19 cellular contexts compared by ENCODE assay signal in genomic region chr13:54373211-54373610, GRCh38.
DNase-seq lines count a peak whose midpoint lies in the region; ATAC-seq lines count a peak whose summit lies in the region.
"Had no signal": no experiment of that assay in that cellular context is flagged by ENCODE, and none has a peak within 500 bp of the region (broad histone marks: within the 10 kb centered on the region; RNA-seq: fewer than 3 reads in every experiment).

No MANE protein-coding gene starts in this region.

- in situ Hi-C loops in HAP-1 (cut with MboI; ENCODE audit: low sequenced_read_pairs) = no loop called here

- H3K36me3 ChIP-seq in HAP-1 (replicated peaks) = no peaks in the 10 kb centered on the region
- H3K36me3 ChIP-seq: ascending aorta, prostate gland had no signal

- no peak for ATAC-seq in HG02870 (IDR thresholded peaks at IDR 0.05; ENCODE audit: unreplicated experiment)
- ATAC-seq: activated naive CD4-positive, alpha-beta T cell treated with anti-CD3 and anti-CD28 coated beads, Interleukin-2, amount 50 U/mL, for 72 hours had no signal

- peak; percentile 18 to 45 for DNase-seq in HAP-1 (ENCODE audit: low spot score in 2 of 2)
- DNase-seq in NCI-H2081 (lab: John Stamatoyannopoulos, UW) = peak; percentile 60 to 69
- DNase-seq in NCI-H748 treated with DMSO at 0.1 percent for 48 hours (lab: John Stamatoyannopoulos, UW) = peak; percentile 76
- DNase-seq in medulla oblongata (ENCODE audit: extremely low spot score) = peak; percentile 8
- DNase-seq in MV-4-11 (lab: John Stamatoyannopoulos, UW) = no peak
- no peak for DNase-seq in activated T-cell treated with anti-CD3 and anti-CD28 coated beads, Interleukin-2, amount 50 U/mL, for 1 hour
- DNase-seq in HT-29 (ENCODE audit: low spot score) = no peak
- DNase-seq: activated CD4-positive, alpha-beta T cell treated with anti-CD3 and anti-CD28 coated beads, Interleukin-2, amount 50 U/mL, for 1 hour; CD4-positive, CD25-positive, alpha-beta regulatory T cell; foreskin fibroblast; GDM1; Kasumi-1; NCI-H2227 treated with DMSO at 0.1 percent for 48 hours; T-helper 2 cell had no signal

- H3K9me3 ChIP-seq in HAP-1 = no peaks in the 10 kb centered on the region; the same call in 1 of the 2 replicates
- H3K9me3 ChIP-seq: ascending aorta, prostate gland had no signal

- H3K4me1 ChIP-seq in HAP-1 = peaks cover 8% of the 10 kb centered on the region
- H3K4me1 ChIP-seq: ascending aorta, prostate gland had no signal

- H3K27me3 ChIP-seq in HAP-1 (ENCODE audit: low read depth) = no peaks in the 10 kb centered on the region
- H3K27me3 ChIP-seq: ascending aorta, hepatocyte had no signal

- no peak overlapping the region for H3K4me3 ChIP-seq in HAP-1
- H3K4me3 ChIP-seq: ascending aorta, hepatocyte, prostate gland had no signal

Comparison
In these comparisons a context has a peak if more than half of its experiments do, and no peak if none do; other contexts are left out.
1. DNase-seq: peak in HAP-1 (2 of 2), NCI-H2081 (2 of 2), NCI-H748 treated with DMSO at 0.1 percent for 48 hours (single experiment) and medulla oblongata (single experiment); none in MV-4-11 (single experiment), activated T-cell treated with anti-CD3 and anti-CD28 coated beads, Interleukin-2, amount 50 U/mL, for 1 hour (single experiment) and HT-29 (single experiment).